Comparison of ENCODE assay signal across 1 cellular context in the genomic region with DNA sequence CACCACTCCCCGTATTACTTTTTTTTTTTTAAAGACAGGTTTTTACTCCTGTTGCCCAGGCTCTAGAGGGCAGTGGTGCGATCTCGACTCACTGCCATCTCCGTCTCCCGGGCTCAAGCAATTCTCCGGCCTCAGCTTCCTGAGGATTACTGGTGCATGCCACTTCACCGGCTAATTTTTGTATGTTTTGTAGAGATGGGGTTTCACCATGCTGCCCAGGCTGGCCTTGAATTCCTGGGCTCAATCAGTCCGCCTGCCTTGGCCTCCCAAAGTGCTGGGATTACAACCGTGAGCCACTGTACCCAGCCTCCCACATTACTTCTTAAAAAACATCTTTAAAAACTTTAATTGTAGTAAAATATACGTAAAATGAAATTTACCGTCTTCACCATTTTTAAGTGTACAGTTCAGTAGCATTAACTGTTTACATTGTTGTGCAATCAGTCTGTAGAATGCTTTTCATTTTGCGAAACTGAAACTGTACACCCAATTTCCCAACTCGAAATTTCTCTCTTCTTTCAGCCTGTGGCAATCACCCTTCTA.
TF ChIP-seq lines count a peak whose summit lies in the region.

No MANE protein-coding gene starts in this region.

TF ChIP-seq in IMR-90, 13 proteins besides CTCF, POLR2A, EP300 and RAD21 (continued from another document):
- no peak for TF ChIP-seq CHD1 (IDR thresholded peaks at IDR 0.05; ENCODE audit: low read depth, low read length)
TF ChIP-seq in IMR-90: peak in this region for 1.
